In the genomic region with DNA sequence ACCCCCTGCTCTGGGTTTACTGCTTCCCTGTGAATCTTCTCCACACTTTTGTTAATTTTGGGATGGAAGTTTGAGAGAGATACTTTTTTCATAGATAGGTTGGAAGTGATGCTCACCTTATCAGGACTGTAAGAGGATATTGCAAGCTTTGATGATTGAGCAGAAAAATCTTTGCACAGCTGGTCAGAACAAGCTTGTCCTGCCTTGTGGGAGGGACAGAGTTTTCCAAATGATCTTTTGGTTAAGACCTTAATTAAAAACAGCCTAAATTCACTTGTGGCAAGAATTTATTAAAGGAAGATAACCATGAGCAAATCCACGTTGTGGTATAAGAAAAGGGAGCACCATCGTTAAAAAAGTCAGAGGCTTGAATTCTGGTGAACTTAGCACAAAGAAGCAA, we compare ENCODE assay signal across 25 cellular contexts.
"Had no signal": no experiment of that assay in that cellular context is flagged by ENCODE, and none has a peak within 500 bp of the region (broad histone marks: within the 10 kb centered on the region; RNA-seq: fewer than 3 reads in every experiment).

No MANE protein-coding gene starts in this region.

- H3K36me3 ChIP-seq: gastrocnemius medialis, ovary, right lobe of liver, upper lobe of left lung had no signal

- ATAC-seq: activated CD8-positive, alpha-beta memory T cell treated with anti-CD3 and anti-CD28 coated beads, Interleukin-2, amount 10 ng/mL, durations not matched to agents 7 days and 5 days; body of pancreas; heart left ventricle; left lung; right lobe of liver had no signal

- DNase-seq: activated B cell treated with CpG ODN at 0.5 μM for 24 hours; activated CD4-positive, alpha-beta memory T cell treated with anti-CD3 and anti-CD28 coated beads for 36 hours; activated CD4-positive, alpha-beta T cell treated with anti-CD3 and anti-CD28 coated beads for 4 hours; activated CD8-positive, alpha-beta memory T cell treated with anti-CD3 and anti-CD28 coated beads, Interleukin-2, amount 10 ng/mL, durations not matched to agents 7 days and 5 days; activated naive CD4-positive, alpha-beta T cell; activated naive CD8-positive, alpha-beta T cell treated with anti-CD3 and anti-CD28 coated beads, Interleukin-2, amount 10 ng/mL, durations not matched to agents 7 days and 5 days; body of pancreas; caudate nucleus; dorsolateral prefrontal cortex; gastrocnemius medialis; heart left ventricle; kidney; left lung; ovary; psoas muscle; right lobe of liver; small intestine; stimulated activated CD4-positive, alpha-beta T cell treated with anti-CD3 and anti-CD28 coated beads, Interleukin-15, amount 100 ng/mL, for 24 hours; stimulated activated CD4-positive, alpha-beta T cell treated with anti-CD3 and anti-CD28 coated beads, Interleukin-2, amount 100 ng/mL, for 48 hours; stomach; upper lobe of left lung had no signal

- H3K27me3 ChIP-seq: body of pancreas, gastrocnemius medialis, heart left ventricle, left lung, ovary, right lobe of liver, stomach, upper lobe of left lung had no signal

- H3K4me1 Mint-ChIP-seq: activated CD8-positive, alpha-beta memory T cell treated with anti-CD3 and anti-CD28 coated beads, Interleukin-2, amount 10 ng/mL, durations not matched to agents 7 days and 5 days; activated naive CD8-positive, alpha-beta T cell treated with anti-CD3 and anti-CD28 coated beads, Interleukin-2, amount 10 ng/mL, durations not matched to agents 7 days and 5 days had no signal

- H3K4me3 Mint-ChIP-seq: activated B cell treated with CpG ODN at 0.5 μM for 24 hours; activated CD4-positive, alpha-beta memory T cell treated with anti-CD3 and anti-CD28 coated beads for 36 hours; activated CD8-positive, alpha-beta memory T cell treated with anti-CD3 and anti-CD28 coated beads, Interleukin-2, amount 10 ng/mL, durations not matched to agents 7 days and 5 days; activated naive CD8-positive, alpha-beta T cell treated with anti-CD3 and anti-CD28 coated beads, Interleukin-2, amount 10 ng/mL, durations not matched to agents 7 days and 5 days; neural crest cell; T-helper 2 cell treated with Interferon-gamma antibody and Interleukin-4, amounts not matched to agents 5 μg/mL and 100 μg/mL, for 36 hours had no signal

- H3K27me3 Mint-ChIP-seq: activated B cell treated with CpG ODN at 0.5 μM for 24 hours; activated CD4-positive, alpha-beta memory T cell treated with anti-CD3 and anti-CD28 coated beads for 36 hours; activated CD8-positive, alpha-beta memory T cell treated with anti-CD3 and anti-CD28 coated beads, Interleukin-2, amount 10 ng/mL, durations not matched to agents 7 days and 5 days; activated naive CD8-positive, alpha-beta T cell treated with anti-CD3 and anti-CD28 coated beads, Interleukin-2, amount 10 ng/mL, durations not matched to agents 7 days and 5 days had no signal

- FAIRE-seq: colon, kidney, small intestine, TTC549 had no signal

- H3K9me3 ChIP-seq: body of pancreas, gastrocnemius medialis, heart left ventricle, left lung, ovary, psoas muscle, right lobe of liver, stomach, upper lobe of left lung had no signal

- H3K4me3 ChIP-seq: body of pancreas, dorsolateral prefrontal cortex, gastrocnemius medialis, heart left ventricle, left lung, ovary, psoas muscle, right lobe of liver, stomach, upper lobe of left lung had no signal

- H3K9me3 Mint-ChIP-seq: activated B cell treated with CpG ODN at 0.5 μM for 24 hours; activated CD4-positive, alpha-beta memory T cell treated with anti-CD3 and anti-CD28 coated beads for 36 hours; T-helper 2 cell treated with Interferon-gamma antibody and Interleukin-4, amounts not matched to agents 5 μg/mL and 100 μg/mL, for 36 hours had no signal

- H3K27ac ChIP-seq: body of pancreas, dorsolateral prefrontal cortex, heart left ventricle, left lung, ovary, psoas muscle, right lobe of liver, stomach, upper lobe of left lung had no signal

- H3K27ac Mint-ChIP-seq: activated B cell treated with CpG ODN at 0.5 μM for 24 hours; activated CD4-positive, alpha-beta memory T cell treated with anti-CD3 and anti-CD28 coated beads for 36 hours; activated CD8-positive, alpha-beta memory T cell treated with anti-CD3 and anti-CD28 coated beads, Interleukin-2, amount 10 ng/mL, durations not matched to agents 7 days and 5 days; activated naive CD8-positive, alpha-beta T cell treated with anti-CD3 and anti-CD28 coated beads, Interleukin-2, amount 10 ng/mL, durations not matched to agents 7 days and 5 days; T-helper 2 cell treated with Interferon-gamma antibody and Interleukin-4, amounts not matched to agents 5 μg/mL and 100 μg/mL, for 36 hours had no signal
